Comparison of ENCODE assay signal across 20 cellular contexts in the genomic region with DNA sequence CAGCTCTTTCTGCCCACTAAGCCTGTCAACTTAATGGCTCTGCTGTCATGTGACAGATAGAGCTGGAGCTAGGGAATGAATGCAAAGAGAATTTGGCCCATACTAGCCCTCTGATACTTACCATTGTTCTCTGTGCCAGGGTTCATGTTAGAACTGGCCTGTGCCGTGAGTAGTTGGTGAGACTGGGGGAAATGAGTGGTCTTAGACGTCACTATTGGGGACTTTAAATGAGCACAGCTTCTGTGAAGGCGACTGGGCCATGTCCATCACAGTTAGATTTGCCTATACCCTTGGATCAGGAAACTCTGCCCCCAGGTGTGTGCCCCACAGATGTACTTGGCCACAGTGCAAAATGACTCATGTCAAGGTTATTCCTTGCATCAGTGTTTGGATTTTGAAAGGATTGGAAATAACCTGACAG.
A peak's percentile ranks its signal among the peaks of the same experiment; 100 is the strongest.
DNase-seq lines count a peak whose midpoint lies in the region; ATAC-seq and TF ChIP-seq lines count a peak whose summit lies in the region.
"Had no signal": no experiment of that assay in that cellular context is flagged by ENCODE, and none has a peak within 500 bp of the region (broad histone marks: within the 10 kb centered on the region; RNA-seq: fewer than 3 reads in every experiment).

No MANE protein-coding gene starts in this region.

- H3K4me1 ChIP-seq in HCT116 (ENCODE audit: control insufficient read depth in 1 of 2, insufficient read depth in 2 of 2, low read length in 2 of 2) (peaks cover 29 to 50% of the 10 kb centered on the region in 2 experiments), foreskin keratinocyte (peaks cover 31% of the 10 kb centered on the region), lower lobe of right lung (peaks cover 10% of the 10 kb centered on the region)

- H3K79me2 ChIP-seq in HCT116 (ENCODE audit: insufficient read depth, low read length): peaks cover 20% of the 10 kb centered on the region; the same call in 1 of the 2 replicates

- H3K27ac ChIP-seq in HCT116 (ENCODE audit: low read depth, low read length): no peak overlapping the region
- peak overlapping the region; percentile 54 for H3K27ac ChIP-seq in foreskin keratinocyte
- no peak overlapping the region for H3K27ac ChIP-seq in lower lobe of right lung
- H3K27ac ChIP-seq: hepatocyte, neural progenitor cell, suprapubic skin had no signal

- BruUV-seq in HCT116 (replicated peaks; lab: Mats Ljungman, UMichigan): no TSS peak

- H2AFZ ChIP-seq in HCT116 (ENCODE audit: low read depth, low read length, poor library complexity, severe bottlenecking): no peak overlapping the region
- H2AFZ ChIP-seq: hepatocyte, neural progenitor cell had no signal

- no peak for DNase-seq in HCT116 (ENCODE audit: low read depth, low spot score)
- DNase-seq in NCI-H69 (lab: John Stamatoyannopoulos, UW): peak; percentile 44
- peak; percentile 75 to 85 for DNase-seq in foreskin keratinocyte
- no peak for DNase-seq in lower lobe of right lung
- DNase-seq in DMS 273 (lab: John Stamatoyannopoulos, UW; ENCODE audit: unreplicated experiment): no peak
- DNase-seq in NCI-H524 (lab: John Stamatoyannopoulos, UW): no peak
- DNase-seq: CD8-positive, alpha-beta memory T cell; endodermal cell; kidney glomerular epithelial cell; NCI-H187 treated with DMSO at 0.1 percent for 48 hours; NK-92 treated with Interleukin-12 subunit alpha and Interleukin-12 subunit beta, amount 100 ng/mL, for 24 hours; retina; SW 1271 had no signal

- H3K4me2 ChIP-seq in HCT116 (ENCODE audit: low read length): peak overlapping the region; percentile 37
- H3K4me2 ChIP-seq: neural progenitor cell had no signal

- H3K9me3 ChIP-seq in HCT116 (ENCODE audit: control insufficient read depth in 1 of 2, insufficient read depth in 1 of 2, low read depth in 1 of 2, low read length in 2 of 2): no peaks in the 10 kb centered on the region
- H3K9me3 ChIP-seq in lower lobe of right lung: no peaks in the 10 kb centered on the region
- H3K9me3 ChIP-seq: ascending aorta, mucosa of descending colon, suprapubic skin had no signal

- no peaks in the 10 kb centered on the region for H3K9me2 ChIP-seq in HCT116 (ENCODE audit: insufficient read depth)

- POLR2A ChIA-PET in HCT116 (lab: Charles Lee): no interaction called here

- no peak for TF ChIP-seq POLR2A in HCT116 (IDR thresholded peaks at IDR 0.05; ENCODE audit: borderline replicate concordance, extremely low read depth, insufficient read depth, insufficient read length)

- intact Hi-C loops in HCT116 (cut with micrococcal nuclease): no loop called here
- intact Hi-C loops in lower lobe of right lung (cut with DNase I): no loop called here

- CTCF ChIA-PET in HCT116 (lab: Charles Lee): interaction anchor here (0.8 kb wide), 1 partner anchor 122 kb away, joined by 3 read pairs; no protein-coding TSS in a partner anchor

- H3K9ac ChIP-seq in HCT116 (ENCODE audit: low read length): no peak overlapping the region
- H3K9ac ChIP-seq: neural progenitor cell had no signal

- peaks cover 4% of the 10 kb centered on the region; the same call in 1 of the 2 replicates for H4K20me1 ChIP-seq in HCT116 (ENCODE audit: insufficient read depth)

- H3K36me3 ChIP-seq in HCT116 (ENCODE audit: control insufficient read depth in 1 of 2, insufficient read depth in 2 of 2, low read length in 2 of 2) (no peaks in the 10 kb centered on the region), lower lobe of right lung (no peaks in the 10 kb centered on the region)
- H3K36me3 ChIP-seq: ascending aorta, neural progenitor cell, suprapubic skin had no signal

- RAD21 ChIA-PET in HCT116 (lab: Charles Lee; ENCODE audit: low non-redundant PET in 1 of 2, low total read pairs in 2 of 2, uncharacterized antibody in 2 of 2, unreplicated experiment in 2 of 2): interaction anchor here in 1 of 2 experiments (0.6 kb wide), 1 partner anchor 145 kb away, joined by 3 read pairs; no protein-coding TSS in a partner anchor

- H3K27me3 ChIP-seq in HCT116 (ENCODE audit: insufficient read depth, low read length): no peaks in the 10 kb centered on the region
- no peaks in the 10 kb centered on the region for H3K27me3 ChIP-seq in foreskin keratinocyte
- no peaks in the 10 kb centered on the region for H3K27me3 ChIP-seq in lower lobe of right lung (ENCODE audit: low read depth)
- H3K27me3 ChIP-seq: ascending aorta, hepatocyte, suprapubic skin had no signal

- ATAC-seq in HCT116 (peak; percentile 57), foreskin keratinocyte (peak; percentile 78), lower lobe of right lung (peak; percentile 9 to 49), GM19455 (IDR thresholded peaks at IDR 0.05; ENCODE audit: unreplicated experiment) (no peak), HG03432 (IDR thresholded peaks at IDR 0.05; ENCODE audit: unreplicated experiment) (no peak)

- TF ChIP-seq RAD21 in HCT116 (IDR thresholded peaks at IDR 0.05; ENCODE audit: low read depth): 0 out of 2 replicates have a peak, but pooled peaks have one; percentile 6

- TF ChIP-seq CTCF in HCT116 (IDR thresholded peaks at IDR 0.05 in 2 of 3, conservative IDR thresholded peaks at IDR 0.05 in 1 of 3; ENCODE audit: borderline replicate concordance in 1 of 3, insufficient read depth in 1 of 3, low read depth in 2 of 3, low read length in 2 of 3) (no peak), foreskin keratinocyte (conservative IDR thresholded peaks at IDR 0.05) (peak; percentile 43), lower lobe of right lung (IDR thresholded peaks at IDR 0.05) (no peak)

- H3K4me3 ChIP-seq in HCT116 (replicated peaks in 1 of 2; ENCODE audit: low read depth in 1 of 2, low read length in 2 of 2) (no peak overlapping the region), lower lobe of right lung (no peak overlapping the region)
- H3K4me3 ChIP-seq: ascending aorta, hepatocyte, mucosa of descending colon, neural progenitor cell, suprapubic skin had no signal

TF ChIP-seq in HCT116, 20 proteins besides CTCF, POLR2A, EP300 and RAD21 (continues in another document):
- no peak for TF ChIP-seq EZH2phosphoT487 (IDR thresholded peaks at IDR 0.05; ENCODE audit: borderline replicate concordance)
- TF ChIP-seq, protein P1, sequence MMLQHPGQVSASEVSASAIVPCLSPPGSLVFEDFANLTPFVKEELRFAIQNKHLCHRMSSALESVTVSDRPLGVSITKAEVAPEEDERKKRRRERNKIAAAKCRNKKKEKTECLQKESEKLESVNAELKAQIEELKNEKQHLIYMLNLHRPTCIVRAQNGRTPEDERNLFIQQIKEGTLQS (IDR thresholded peaks at IDR 0.05): peak; percentile 26; the same call in 1 of the 2 replicates
- no peak for TF ChIP-seq ELF1 (IDR thresholded peaks at IDR 0.05; ENCODE audit: borderline replicate concordance, low read depth)
- peak; percentile 61 for TF ChIP-seq CEBPB (IDR thresholded peaks at IDR 0.05; ENCODE audit: low read depth)
- TF ChIP-seq JUND (IDR thresholded peaks at IDR 0.05): peak; percentile 51; the same call in 1 of the 2 replicates
- TF ChIP-seq EZH2 (IDR thresholded peaks at IDR 0.05): no peak
- TF ChIP-seq EGR1 (IDR thresholded peaks at IDR 0.05; ENCODE audit: low read depth): no peak
- TF ChIP-seq, protein P2, sequence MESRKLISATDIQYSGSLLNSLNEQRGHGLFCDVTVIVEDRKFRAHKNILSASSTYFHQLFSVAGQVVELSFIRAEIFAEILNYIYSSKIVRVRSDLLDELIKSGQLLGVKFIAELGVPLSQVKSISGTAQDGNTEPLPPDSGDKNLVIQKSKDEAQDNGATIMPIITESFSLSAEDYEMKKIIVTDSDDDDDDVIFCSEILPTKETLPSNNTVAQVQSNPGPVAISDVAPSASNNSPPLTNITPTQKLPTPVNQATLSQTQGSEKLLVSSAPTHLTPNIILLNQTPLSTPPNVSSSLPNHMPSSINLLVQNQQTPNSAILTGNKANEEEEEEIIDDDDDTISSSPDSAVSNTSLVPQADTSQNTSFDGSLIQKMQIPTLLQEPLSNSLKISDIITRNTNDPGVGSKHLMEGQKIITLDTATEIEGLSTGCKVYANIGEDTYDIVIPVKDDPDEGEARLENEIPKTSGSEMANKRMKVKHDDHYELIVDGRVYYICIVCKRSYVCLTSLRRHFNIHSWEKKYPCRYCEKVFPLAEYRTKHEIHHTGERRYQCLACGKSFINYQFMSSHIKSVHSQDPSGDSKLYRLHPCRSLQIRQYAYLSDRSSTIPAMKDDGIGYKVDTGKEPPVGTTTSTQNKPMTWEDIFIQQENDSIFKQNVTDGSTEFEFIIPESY (IDR thresholded peaks at IDR 0.05; ENCODE audit: extremely low read depth, insufficient replicate concordance, low read length): no peak
- TF ChIP-seq, protein P3, sequence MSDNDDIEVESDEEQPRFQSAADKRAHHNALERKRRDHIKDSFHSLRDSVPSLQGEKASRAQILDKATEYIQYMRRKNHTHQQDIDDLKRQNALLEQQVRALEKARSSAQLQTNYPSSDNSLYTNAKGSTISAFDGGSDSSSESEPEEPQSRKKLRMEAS (IDR thresholded peaks at IDR 0.05): no peak
- TF ChIP-seq SP1 (IDR thresholded peaks at IDR 0.05; ENCODE audit: low read depth): peak; percentile 57
- no peak for TF ChIP-seq SIN3A (IDR thresholded peaks at IDR 0.05; ENCODE audit: low read depth)
- no peak for TF ChIP-seq ZFX (IDR thresholded peaks at IDR 0.05)
- TF ChIP-seq POLR2AphosphoS5 (IDR thresholded peaks at IDR 0.05; ENCODE audit: low read depth, low read length): no peak
- peak; percentile 58 for TF ChIP-seq FOSL1 (IDR thresholded peaks at IDR 0.05; ENCODE audit: low read depth)
- no peak for TF ChIP-seq ZNF274 (IDR thresholded peaks at IDR 0.05; ENCODE audit: low read depth, low read length)

Comparison
In these comparisons a context has a peak if more than half of its experiments do, and no peak if none do; other contexts are left out.
1. ATAC-seq: peak in HCT116 (single experiment), foreskin keratinocyte (single experiment) and lower lobe of right lung (2 of 2); none in GM19455 (single experiment) and HG03432 (single experiment).
2. DNase-seq: peak in NCI-H69 (single experiment) and foreskin keratinocyte (2 of 2); none in HCT116 (single experiment), lower lobe of right lung (single experiment), DMS 273 (single experiment) and NCI-H524 (0 of 2).